Comparison of ENCODE assay signal across 11 cellular contexts in the genomic region with DNA sequence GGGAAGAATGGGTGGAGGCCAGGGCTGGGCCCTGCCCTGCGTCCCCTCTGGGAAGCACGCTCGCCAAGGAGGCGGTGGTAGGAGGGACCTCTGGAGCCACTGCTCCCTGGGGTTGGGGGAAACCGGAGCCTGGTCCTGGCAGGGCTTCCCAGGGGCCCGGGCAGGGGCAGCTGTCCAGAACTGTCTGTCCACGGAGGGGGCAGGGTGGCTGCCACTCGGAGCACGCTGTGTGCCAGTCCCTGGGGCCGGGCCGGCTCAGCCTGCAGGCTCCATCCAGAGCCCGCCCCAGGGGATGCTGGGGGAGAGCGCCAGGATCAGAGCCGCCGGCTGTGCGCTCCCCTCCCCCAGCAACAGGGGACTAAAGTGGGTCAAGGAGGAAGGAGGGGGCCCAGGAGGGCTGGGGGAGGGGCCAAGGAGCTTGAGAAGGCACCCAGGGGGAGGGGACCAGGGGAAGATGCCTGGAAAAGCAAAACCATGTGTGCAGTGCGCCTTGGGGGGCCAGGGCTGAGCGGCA. TPM values are rescaled to one million over a fixed set of nuclear protein-coding genes. Genes with fewer than 3 reads are reported as not detected.
A peak's percentile ranks its signal among the peaks of the same experiment; 100 is the strongest.
DNase-seq lines count a peak whose midpoint lies in the region; ATAC-seq and TF ChIP-seq lines count a peak whose summit lies in the region.
"Had no signal": no experiment of that assay in that cellular context is flagged by ENCODE, and none has a peak within 500 bp of the region (broad histone marks: within the 10 kb centered on the region; RNA-seq: fewer than 3 reads in every experiment).

No MANE protein-coding gene starts in this region.

- H3K36me3 ChIP-seq in BE2C (no peaks in the 10 kb centered on the region), prostate gland (no peaks in the 10 kb centered on the region)

- peaks cover 86% of the 10 kb centered on the region for H3K4me1 Mint-ChIP-seq in brain

- H3K36me3 Mint-ChIP-seq in brain: peaks cover 16% of the 10 kb centered on the region

- H3K9me3 Mint-ChIP-seq in brain: peaks cover 0 to 6% (median 0%) of the 10 kb centered on the region in 5 experiments

- H3K4me1 ChIP-seq in BE2C: peaks cover 29% of the 10 kb centered on the region
- peaks cover 6% of the 10 kb centered on the region for H3K4me1 ChIP-seq in prostate gland (replicated peaks)

- H3K27me3 ChIP-seq in BE2C: no peaks in the 10 kb centered on the region
- H3K27me3 ChIP-seq in prostate gland (replicated peaks; ENCODE audit: insufficient read depth): no peaks in the 10 kb centered on the region

- H3K27ac Mint-ChIP-seq in brain: peak overlapping the region; percentile 86 to 97 (median 93)

- no peak for TF ChIP-seq POLR2A in prostate gland (IDR thresholded peaks at IDR 0.05)

- intact Hi-C loops in prostate gland (cut with DNase I): loop anchor here (5.0 to 10.0 kb wide), 2 partner anchors 47 to 100 kb away; no protein-coding TSS in a partner anchor

- peak overlapping the region in 4 of 5 experiments; percentile 52 to 69 (median 62) for H3K4me3 Mint-ChIP-seq in brain

- peaks cover 12% of the 10 kb centered on the region for H3K27me3 Mint-ChIP-seq in brain

- DNase-seq in BE2C (peak; percentile 85), iPS-NIHi7 (ENCODE audit: extremely low spot score) (peak; percentile 73), prostate gland (ENCODE audit: low spot score) (no peak), NCI-H2107 treated with DMSO at 0.1 percent for 48 hours (lab: John Stamatoyannopoulos, UW; ENCODE audit: unreplicated experiment) (no peak), NCI-H446 treated with DMSO at 0.1 percent for 48 hours (lab: John Stamatoyannopoulos, UW) (no peak)
- DNase-seq: activated CD4-positive, alpha-beta T cell treated with anti-CD3 and anti-CD28 coated beads, Interleukin-2, amount 50 U/mL, for 4 hours; NCI-H1105; SHP77 treated with DMSO at 0.1 percent for 48 hours had no signal

- ATAC-seq in GM19467 (IDR thresholded peaks at IDR 0.05; ENCODE audit: unreplicated experiment): no peak
- ATAC-seq in HG02623 (IDR thresholded peaks at IDR 0.05; ENCODE audit: unreplicated experiment): no peak

- H3K9me3 ChIP-seq in BE2C (no peaks in the 10 kb centered on the region), prostate gland (no peaks in the 10 kb centered on the region)

- H3K4me3 ChIP-seq in BE2C (ENCODE audit: low read depth, low read length) (no peak overlapping the region), prostate gland (no peak overlapping the region)

- no peak for TF ChIP-seq CTCF in BE2C (IDR thresholded peaks at IDR 0.05; ENCODE audit: low read depth, low read length)
- no peak for TF ChIP-seq CTCF in brain (conservative IDR thresholded peaks at IDR 0.05)
- no peak for TF ChIP-seq CTCF in prostate gland (IDR thresholded peaks at IDR 0.05)

- peak overlapping the region; percentile 62 to 77 for H3K27ac ChIP-seq in prostate gland

- WGBS in prostate gland: 31% methylated on average over 18 of the region's 18 CpGs

RNA-seq across cellular contexts. Expression of gene ZNF423, which starts 21.4 kb away (rescaled TPM):
- 8.5 TPM for polyA plus RNA-seq in BE2C (2012; ENCODE audit: insufficient read depth, insufficient read length, low read depth)
- 32.7 TPM for polyA plus RNA-seq in brain (ENCODE audit: insufficient read depth, low read depth, low replicate concordance)
- total RNA-seq in prostate gland: 10 to 100 TPM in 1 of 2 donors, 1 to 10 TPM in 1; 6.1 to 22.7 TPM

Comparison
In these comparisons a context has a peak if more than half of its experiments do, and no peak if none do; other contexts are left out.
1. DNase-seq: peak in BE2C (single experiment) and iPS-NIHi7 (single experiment); none in prostate gland (single experiment), NCI-H2107 treated with DMSO at 0.1 percent for 48 hours (single experiment) and NCI-H446 treated with DMSO at 0.1 percent for 48 hours (single experiment).